Comparison of ENCODE assay signal across 16 cellular contexts in genomic region chr20:15179426-15180190, GRCh38.
DNase-seq lines count a peak whose midpoint lies in the region; ATAC-seq, FAIRE-seq and TF ChIP-seq lines count a peak whose summit lies in the region.
"Had no signal": no experiment of that assay in that cellular context is flagged by ENCODE, and none has a peak within 500 bp of the region (broad histone marks: within the 10 kb centered on the region; RNA-seq: fewer than 3 reads in every experiment).

No MANE protein-coding gene starts in this region.

- no peaks in the 10 kb centered on the region for H3K4me1 Mint-ChIP-seq in activated T-cell treated with anti-CD3 and anti-CD28 coated beads, Interleukin-2, amount 50 U/mL, for 72 hours (ENCODE audit: low read depth)
- H3K4me1 Mint-ChIP-seq: CD14-positive monocyte had no signal

- no peaks in the 10 kb centered on the region for H3K27me3 ChIP-seq in left ventricle myocardium inferior (ENCODE audit: low read depth)

- DNase-seq in left ventricle myocardium inferior (peak; percentile 19), cardiac septum (ENCODE audit: low spot score) (no peak), anterior cingulate cortex (lab: John Stamatoyannopoulos, UW) (peak in 40 of 58 donors; percentile 2 to 79 (median 32)), middle frontal gyrus (ENCODE audit: extremely low spot score, low spot score) (peak; percentile 34), GM12892 (ENCODE audit: insufficient read length) (no peak), GOT3 (lab: John Stamatoyannopoulos, UW) (no peak)
- no peak for DNase-seq in activated T-cell treated with anti-CD3 and anti-CD28 coated beads, Interleukin-2, amount 50 U/mL, for 72 hours
- DNase-seq: DMS153, KG1, NCI-H1105 treated with DMSO at 0.1 percent for 48 hours, NCI-H1694 treated with DMSO at 0.1 percent for 48 hours, SIG-M5 had no signal

- H3K36me3 Mint-ChIP-seq in activated T-cell treated with anti-CD3 and anti-CD28 coated beads, Interleukin-2, amount 50 U/mL, for 72 hours (ENCODE audit: insufficient read depth in 2 of 2): no peaks in the 10 kb centered on the region
- H3K36me3 Mint-ChIP-seq: CD14-positive monocyte had no signal

- no peak for FAIRE-seq in GM12892 (lab: Jason Lieb, UNC)
- FAIRE-seq: GM19239, HepG2 had no signal

- no peak overlapping the region for H3K27ac Mint-ChIP-seq in activated T-cell treated with anti-CD3 and anti-CD28 coated beads, Interleukin-2, amount 50 U/mL, for 72 hours

- TF ChIP-seq CTCF in left ventricle myocardium inferior (IDR thresholded peaks at IDR 0.05; ENCODE audit: borderline replicate concordance): no peak

- intact Hi-C loops in left ventricle myocardium inferior (cut with micrococcal nuclease) (no loop called here), cardiac septum (cut with DNase I) (no loop called here)

- H3K9me3 ChIP-seq in left ventricle myocardium inferior (replicated peaks): peaks cover 9% of the 10 kb centered on the region

- TF ChIP-seq POLR2A in GM12892 (IDR thresholded peaks at IDR 0.05; ENCODE audit: low read depth, low read length): no peak

- no peak overlapping the region for H3K4me3 ChIP-seq in left ventricle myocardium inferior

- no peak overlapping the region for H3K4me3 Mint-ChIP-seq in activated T-cell treated with anti-CD3 and anti-CD28 coated beads, Interleukin-2, amount 50 U/mL, for 72 hours
- H3K4me3 Mint-ChIP-seq: CD14-positive monocyte had no signal

- no peaks in the 10 kb centered on the region for H3K27me3 Mint-ChIP-seq in activated T-cell treated with anti-CD3 and anti-CD28 coated beads, Interleukin-2, amount 50 U/mL, for 72 hours (ENCODE audit: low read depth)

- no peak overlapping the region for H3K27ac ChIP-seq in left ventricle myocardium inferior (replicated peaks)

- no peak for ATAC-seq in HG02938 (IDR thresholded peaks at IDR 0.05; ENCODE audit: unreplicated experiment)
- no peak for ATAC-seq in activated T-cell treated with anti-CD3 and anti-CD28 coated beads, Interleukin-2, amount 50 U/mL, for 72 hours (replicated peaks in 1 of 2)
- ATAC-seq: HepG2 had no signal

- H3K36me3 ChIP-seq in left ventricle myocardium inferior: no peaks in the 10 kb centered on the region

- H3K9me3 Mint-ChIP-seq in activated T-cell treated with anti-CD3 and anti-CD28 coated beads, Interleukin-2, amount 50 U/mL, for 72 hours: peaks cover 0 to 14% of the 10 kb centered on the region in 2 donors

- H3K4me1 ChIP-seq in left ventricle myocardium inferior: no peaks in the 10 kb centered on the region

Comparison
In these comparisons a context has a peak if more than half of its experiments do, and no peak if none do; other contexts are left out.
1. DNase-seq: peak in left ventricle myocardium inferior (single experiment), anterior cingulate cortex (40 of 58) and middle frontal gyrus (single experiment); none in cardiac septum (single experiment), GM12892 (single experiment), activated T-cell treated with anti-CD3 and anti-CD28 coated beads, Interleukin-2, amount 50 U/mL, for 72 hours (0 of 2) and GOT3 (single experiment).